Comparison of ENCODE assay signal across 8 cellular contexts in the genomic region with DNA sequence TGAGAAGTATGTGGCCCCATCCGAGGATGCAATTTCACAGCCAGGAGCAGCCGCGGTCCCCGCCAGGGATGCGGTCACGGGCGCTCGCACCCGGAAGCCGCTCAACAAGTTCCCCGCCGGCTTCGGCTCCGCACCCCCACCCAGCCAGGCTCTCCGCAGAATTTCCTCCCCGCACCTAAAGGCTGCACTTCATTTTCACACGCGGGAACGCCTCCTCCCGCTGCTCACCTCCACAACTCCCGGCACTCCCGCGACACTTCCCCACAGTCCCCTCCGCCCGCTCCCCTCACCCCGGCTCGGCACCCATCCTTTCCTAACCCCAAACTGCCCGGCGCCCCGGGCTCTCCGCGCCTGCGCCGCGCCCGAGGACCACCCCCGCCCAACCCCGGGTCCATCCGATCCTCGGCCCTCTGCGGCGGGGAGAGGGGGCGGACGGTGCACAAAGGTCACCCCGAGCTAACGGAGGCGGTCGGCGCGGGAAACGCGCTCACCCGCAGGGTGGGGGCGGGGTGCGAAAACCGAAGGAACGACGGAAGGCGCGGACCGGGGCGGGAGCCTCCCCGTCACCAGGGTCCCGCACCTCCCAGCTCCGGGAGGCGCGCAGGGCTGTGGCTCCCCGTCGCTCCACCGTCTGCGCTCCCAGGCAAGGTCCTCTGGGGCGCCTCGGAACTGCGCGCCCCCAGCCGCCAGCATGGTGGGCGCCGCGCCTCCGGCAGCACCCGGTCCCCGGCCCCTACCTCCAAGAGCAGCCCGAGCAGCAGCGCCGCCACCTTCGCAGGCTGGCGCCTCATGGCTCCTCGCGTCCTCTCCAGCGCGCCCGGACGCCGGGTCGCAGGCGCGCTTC. TPM values are rescaled to one million over a fixed set of nuclear protein-coding genes. Genes with fewer than 3 reads are reported as not detected.
DNase-seq lines count a peak whose midpoint lies in the region; ATAC-seq and TF ChIP-seq lines count a peak whose summit lies in the region.

No MANE protein-coding gene starts in this region.

- H3K4me1 ChIP-seq in heart left ventricle = peaks cover 6 to 70% (median 48%) of the 10 kb centered on the region in 12 donors
- H3K4me1 ChIP-seq in psoas muscle = peaks cover 55% of the 10 kb centered on the region

- no TSS peak for BruUV-seq in Calu3 (replicated peaks; lab: Mats Ljungman, UMichigan)

- TF ChIP-seq CTCF in Calu3 (IDR thresholded peaks at IDR 0.05; ENCODE audit: unreplicated experiment) (peak; percentile 33), GM20000 (IDR thresholded peaks at IDR 0.05; ENCODE audit: extremely low read depth, missing control alignments) (no peak), heart left ventricle (IDR thresholded peaks at IDR 0.05) (peak in 2 of 12 donors; percentile 8 to 11), psoas muscle (IDR thresholded peaks at IDR 0.05) (peak; percentile 10)

- H3K27ac Mint-ChIP-seq in Calu3 (ENCODE audit: unreplicated experiment) = peak overlapping the region; percentile 63
- peak overlapping the region; percentile 97 for H3K27ac Mint-ChIP-seq in activated naive CD8-positive, alpha-beta T cell

- H3K27me3 Mint-ChIP-seq in Calu3 (ENCODE audit: unreplicated experiment) = no peaks in the 10 kb centered on the region
- no peaks in the 10 kb centered on the region for H3K27me3 Mint-ChIP-seq in activated naive CD8-positive, alpha-beta T cell

- H3K4me3 Mint-ChIP-seq in Calu3 (ENCODE audit: low read depth, unreplicated experiment) = peak overlapping the region; percentile 70
- H3K4me3 Mint-ChIP-seq in activated naive CD8-positive, alpha-beta T cell = peak overlapping the region; percentile 95

- CTCF ChIA-PET in Calu3 (lab: Charles Lee) = interaction anchor here (1.0 to 1.2 kb wide), 2 partner anchors 15 to 22 kb away, joined by 3 read pairs; no protein-coding TSS in a partner anchor

- peak overlapping the region; percentile 80 to 99 (median 97) for H3K4me3 ChIP-seq in heart left ventricle
- H3K4me3 ChIP-seq in psoas muscle = peak overlapping the region; percentile 94

- TF ChIP-seq POLR2A in heart left ventricle (IDR thresholded peaks at IDR 0.05) = no peak

- 0 to 1% (median 1%) methylated on average over 44 to 92 of the region's 97 CpGs for WGBS in heart left ventricle, 4 donors
- WGBS in psoas muscle, 3 donors = 0 to 1% (median 0%) methylated on average over 65 to 89 of the region's 97 CpGs

- no peaks in the 10 kb centered on the region for H3K36me3 ChIP-seq in heart left ventricle
- H3K36me3 ChIP-seq in psoas muscle (ENCODE audit: insufficient read depth in 1 of 2, low read depth in 1 of 2) = no peaks in the 10 kb centered on the region

- H3K27ac ChIP-seq in heart left ventricle (peak overlapping the region; percentile 64 to 96 (median 86)), psoas muscle (peak overlapping the region; percentile 92)

- H3K27me3 ChIP-seq in heart left ventricle = no peaks in the 10 kb centered on the region
- H3K27me3 ChIP-seq in psoas muscle (ENCODE audit: insufficient read depth in 3 of 3, low read length in 2 of 3) = no peaks in the 10 kb centered on the region

- peak; percentile 74 for DNase-seq in Calu3
- peak; percentile 79 for DNase-seq in GM20000 (ENCODE audit: low spot score)
- peak; percentile 37 for DNase-seq in HPDE6-E6E7 (ENCODE audit: extremely low spot score)
- peak; percentile 55 for DNase-seq in SK-N-DZ (ENCODE audit: low spot score)
- peak; percentile 35 to 84 (median 61) for DNase-seq in heart left ventricle
- DNase-seq in psoas muscle = peak; percentile 68 to 71
- DNase-seq in amniotic stem cell (lab: John Stamatoyannopoulos, UW) = no peak

- H3K9me3 ChIP-seq in heart left ventricle = no peaks in the 10 kb centered on the region
- H3K9me3 ChIP-seq in psoas muscle = no peaks in the 10 kb centered on the region

- peaks cover 56% of the 10 kb centered on the region for H3K4me1 Mint-ChIP-seq in Calu3 (ENCODE audit: low read depth, unreplicated experiment)
- peaks cover 64% of the 10 kb centered on the region for H3K4me1 Mint-ChIP-seq in activated naive CD8-positive, alpha-beta T cell (ENCODE audit: low read depth)

- peak in 3 of 4 donors; percentile 41 to 64 (median 53) for ATAC-seq in heart left ventricle
- ATAC-seq in psoas muscle = peak; percentile 39 to 65 (median 47)

- H3K36me3 Mint-ChIP-seq in Calu3 (ENCODE audit: insufficient read depth, unreplicated experiment) = peaks cover 24% of the 10 kb centered on the region
- peaks cover 3% of the 10 kb centered on the region for H3K36me3 Mint-ChIP-seq in activated naive CD8-positive, alpha-beta T cell

- intact Hi-C loops in Calu3 (cut with micrococcal nuclease; ENCODE audit: unreplicated experiment) = loop anchor here (1.0 kb wide), 1 partner anchor 19 kb away; no protein-coding TSS in a partner anchor
- intact Hi-C loops in heart left ventricle (cut with DNase I) = loop anchor here in 3 of 10 donors (2.0 to 10.0 kb wide), 4 partner anchors 19 to 393 kb away; partner anchors contain the start of genes NIPSNAP2 (in 2 of the 3) and LANCL2 (in 1 of the 3)
- intact Hi-C loops in psoas muscle (cut with DNase I) = no loop called here

- H3K9me3 Mint-ChIP-seq in Calu3 (ENCODE audit: low read depth, unreplicated experiment) = no peaks in the 10 kb centered on the region
- no peaks in the 10 kb centered on the region for H3K9me3 Mint-ChIP-seq in activated naive CD8-positive, alpha-beta T cell (ENCODE audit: low read depth)

RNA-seq across cellular contexts. Expression of gene VOPP1, which starts 0.5 kb away (rescaled TPM):
- 106 and 128 TPM in 2 replicates for total RNA-seq in Calu3 (2022)
- polyA plus RNA-seq in SK-N-DZ (2014; cell fraction: cytosol; rRNA removed) = 48.1 and 50.4 TPM in 2 replicates
- 15.3 and 23.6 TPM in 2 replicates for polyA plus RNA-seq in SK-N-DZ (2014; cell fraction: nucleus; rRNA removed)
- total RNA-seq in heart left ventricle = 10 to 100 TPM; 20.3 to 58.0 (median 26.8) TPM
- 10 to 100 TPM in 1 of 2 donors, 1 to 10 TPM in 1; 9.9 to 22.8 TPM for polyA plus RNA-seq in heart left ventricle
- 10 to 100 TPM; 21.6 to 31.9 (median 30.5) TPM for total RNA-seq in psoas muscle
- 10 to 100 TPM; 16.3 to 45.7 (median 19.5) TPM for polyA plus RNA-seq in psoas muscle
